10 cellular contexts compared by ENCODE assay signal in the genomic region with DNA sequence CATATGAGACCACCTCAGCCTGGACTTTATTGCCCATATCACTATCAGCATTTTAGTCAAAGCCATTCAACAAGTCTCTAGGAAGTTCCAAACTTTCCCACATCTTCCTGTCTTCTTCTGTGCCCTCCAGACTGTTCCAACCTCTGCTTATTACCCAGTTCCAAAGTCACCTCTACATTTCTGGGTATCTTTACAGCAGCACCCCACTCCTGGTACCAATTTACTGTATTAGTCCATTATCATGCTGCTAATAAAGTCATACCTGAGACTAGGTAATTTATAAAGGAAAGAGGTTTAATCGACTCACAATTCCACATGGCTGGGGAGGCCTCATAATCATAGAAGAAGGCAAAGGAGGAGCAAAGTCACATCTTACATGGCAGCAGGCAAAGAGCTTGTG. TPM values are rescaled to one million over a fixed set of nuclear protein-coding genes. Genes with fewer than 3 reads are reported as not detected.
"Had no signal": no experiment of that assay in that cellular context is flagged by ENCODE, and none has a peak within 500 bp of the region (broad histone marks: within the 10 kb centered on the region; RNA-seq: fewer than 3 reads in every experiment).

No MANE protein-coding gene starts in this region.

RNA-seq across cellular contexts. Expression of a gene that starts 16.1 kb away (rescaled TPM):
- total RNA-seq: OCI-LY7, PC-9, Peyer's patch, Right ventricle myocardium inferior, Right ventricle myocardium superior, RPMI7951, SJCRH30, SJSA1, SK-MEL-5 had no signal
- polyA plus RNA-seq: SK-N-SH had no signal
